In genomic region chr17:50094753-50095616, GRCh38 we compare ENCODE assay signal across 1 cellular context.
A peak's percentile ranks its signal among the peaks of the same experiment; 100 is the strongest.
TF ChIP-seq lines count a peak whose summit lies in the region.

Gene PDK2, plus strand, starts transcription at chr17:50095351. Its CDS starts 85 bp downstream, at chr17:50095436.

TF ChIP-seq in H1, 55 proteins besides CTCF, POLR2A, EP300 and RAD21:
- TF ChIP-seq SP1 (IDR thresholded peaks at IDR 0.05; ENCODE audit: low read depth, low read length) (peak; percentile 98), USF2 (IDR thresholded peaks at IDR 0.05; ENCODE audit: low read length) (peak; percentile 94), YY1 (IDR thresholded peaks at IDR 0.05; ENCODE audit: low read depth, low read length) (peak; percentile 59; the same call in 1 of the 2 replicates), NRF1 (IDR thresholded peaks at IDR 0.05; ENCODE audit: low read depth, low read length) (no peak), EGR1 (IDR thresholded peaks at IDR 0.05; ENCODE audit: borderline replicate concordance, low read depth, low read length) (peak; percentile 71), BACH1 (IDR thresholded peaks at IDR 0.05; ENCODE audit: low read length) (0 out of 2 replicates have a peak, but pooled peaks have one; percentile 2), POU5F1 (IDR thresholded peaks at IDR 0.05; ENCODE audit: low read depth, low read length) (no peak), CHD1 (IDR thresholded peaks at IDR 0.05; ENCODE audit: low read depth, low read length) (no peak), SUZ12 (IDR thresholded peaks at IDR 0.05; ENCODE audit: low read length) (no peak), MAX (IDR thresholded peaks at IDR 0.05) (peak; percentile 94), ZNF274 (IDR thresholded peaks at IDR 0.05; ENCODE audit: borderline replicate concordance, extremely low read depth, low read length) (no peak), ATF3 (IDR thresholded peaks at IDR 0.05; ENCODE audit: insufficient read depth, low read depth, low read length) (0 out of 2 replicates have a peak, but pooled peaks have one; percentile 57), TCF12 (IDR thresholded peaks at IDR 0.05; ENCODE audit: low read depth, low read length) (no peak), TAF1 (IDR thresholded peaks at IDR 0.05; ENCODE audit: low read depth, low read length) (peak; percentile 13; the same call in 1 of the 2 replicates), TAF7 (optimal IDR thresholded peaks at IDR 0.05; ENCODE audit: borderline replicate concordance, low read depth, low read length) (no peak), TEAD4 (IDR thresholded peaks at IDR 0.05; ENCODE audit: low read depth, low read length) (peak; percentile 83; the same call in 1 of the 2 replicates), SP2 (IDR thresholded peaks at IDR 0.05; ENCODE audit: low read length) (peak; percentile 57), E2F6 (IDR thresholded peaks at IDR 0.05) (peak; percentile 85), CHD2 (IDR thresholded peaks at IDR 0.05; ENCODE audit: low read length) (peak; percentile 86), SAP30 (IDR thresholded peaks at IDR 0.05; ENCODE audit: insufficient read depth, insufficient replicate concordance, low read length) (peak; percentile 98), FOSL1 (IDR thresholded peaks at IDR 0.05; ENCODE audit: insufficient read depth, low read depth, low read length) (no peak), CREB1 (IDR thresholded peaks at IDR 0.05) (peak; percentile 64; the same call in 1 of the 2 replicates), HDAC6 (IDR thresholded peaks at IDR 0.05; ENCODE audit: low read depth, low read length) (no peak), ASH2L (IDR thresholded peaks at IDR 0.05; ENCODE audit: low read length) (peak; percentile 83), PHF8 (conservative IDR thresholded peaks at IDR 0.05; ENCODE audit: low read depth, low read length) (peak; percentile 58; the same call in 1 of the 2 replicates), SIN3A (conservative IDR thresholded peaks at IDR 0.05 in 1 of 2, IDR thresholded peaks at IDR 0.05 in 1 of 2; ENCODE audit: low read depth in 1 of 2, low read length in 2 of 2) (peak in 1 of 2 experiments; percentile 78; a peak in 2 of 4 replicates), SP4 (IDR thresholded peaks at IDR 0.05; ENCODE audit: low read length) (no peak; the same call in 1 of the 2 replicates), KDM4A (IDR thresholded peaks at IDR 0.05; ENCODE audit: low read depth, low read length, severe bottlenecking) (peak; percentile 77), CEBPB (IDR thresholded peaks at IDR 0.05; ENCODE audit: low read depth, low read length) (no peak), EZH2 (IDR thresholded peaks at IDR 0.05; ENCODE audit: low read depth, low read length, severe bottlenecking) (no peak), HDAC2 (IDR thresholded peaks at IDR 0.05; ENCODE audit: borderline replicate concordance in 1 of 2, low read depth in 2 of 2, low read length in 2 of 2) (peak in 1 of 2 experiments; percentile 37; a peak in 2 of 4 replicates)
TF ChIP-seq in H1: peak in this region for 19.
